ENCODE assay signal across 9 cellular contexts in genomic region chr14:91367173-91368171, GRCh38. TPM values are rescaled to one million over a fixed set of nuclear protein-coding genes. Genes with fewer than 3 reads are reported as not detected.
A peak's percentile ranks its signal among the peaks of the same experiment; 100 is the strongest.
DNase-seq lines count a peak whose midpoint lies in the region; ATAC-seq, FAIRE-seq and TF ChIP-seq lines count a peak whose summit lies in the region.
"Had no signal": no experiment of that assay in that cellular context is flagged by ENCODE, and none has a peak within 500 bp of the region (broad histone marks: within the 10 kb centered on the region; RNA-seq: fewer than 3 reads in every experiment).

No MANE protein-coding gene starts in this region.

- H3K9me3 ChIP-seq in MG63 = no peaks in the 10 kb centered on the region

- TF ChIP-seq POLR2A in H54 (IDR thresholded peaks at IDR 0.05; ENCODE audit: low read depth, low read length) = no peak

- H3K27me3 ChIP-seq in MG63 = no peaks in the 10 kb centered on the region

- H3K4me3 Mint-ChIP-seq in activated T-cell treated with anti-CD3 and anti-CD28 coated beads, Interleukin-2, amount 50 U/mL, for 4 hours = peak overlapping the region; percentile 69

- H3K4me1 Mint-ChIP-seq in activated T-cell treated with anti-CD3 and anti-CD28 coated beads, Interleukin-2, amount 50 U/mL, for 4 hours (ENCODE audit: low read depth) = peaks cover 90% of the 10 kb centered on the region

- H3K4me3 ChIP-seq in MG63 = no peak overlapping the region

- peak; percentile 64 for FAIRE-seq in H54 (lab: Jason Lieb, UNC)
- FAIRE-seq: A204.1 had no signal

- no peaks in the 10 kb centered on the region for H3K27me3 Mint-ChIP-seq in activated T-cell treated with anti-CD3 and anti-CD28 coated beads, Interleukin-2, amount 50 U/mL, for 4 hours (ENCODE audit: low read depth)

- no peaks in the 10 kb centered on the region for H3K9me3 Mint-ChIP-seq in activated T-cell treated with anti-CD3 and anti-CD28 coated beads, Interleukin-2, amount 50 U/mL, for 4 hours

- no peaks in the 10 kb centered on the region for H3K36me3 ChIP-seq in MG63

- H3K36me3 Mint-ChIP-seq in activated T-cell treated with anti-CD3 and anti-CD28 coated beads, Interleukin-2, amount 50 U/mL, for 4 hours (ENCODE audit: insufficient read depth) = no peaks in the 10 kb centered on the region

- DNase-seq in NCI-H187 (lab: John Stamatoyannopoulos, UW) (peak; percentile 63 to 71), NCI-H187 treated with DMSO at 0.1 percent for 48 hours (lab: John Stamatoyannopoulos, UW) (no peak), H54 (ENCODE audit: insufficient read length, low spot score) (peak; percentile 71), MG63 (peak; percentile 71), kidney tubule cell (ENCODE audit: low spot score) (peak; percentile 87), NCI-H1105 (lab: John Stamatoyannopoulos, UW) (no peak), NCI-H526 (lab: John Stamatoyannopoulos, UW) (no peak)
- DNase-seq in activated T-cell treated with anti-CD3 and anti-CD28 coated beads, Interleukin-2, amount 50 U/mL, for 4 hours = peak; percentile 39

- ATAC-seq in activated T-cell treated with anti-CD3 and anti-CD28 coated beads, Interleukin-2, amount 50 U/mL, for 4 hours = peak; percentile 39 to 43

RNA-seq across cellular contexts. Expression of gene CCDC88C, which starts 50.1 kb away (rescaled TPM):
- total RNA-seq in MG63 (2014; rRNA removed; shearing (Covaris generic); ENCODE audit: low replicate concordance) = 1.2 and 5.8 TPM in 2 replicates
- 10 to 100 TPM; 50.3 to 60.2 (median 58.2) TPM for total RNA-seq in activated T-cell treated with anti-CD3 and anti-CD28 coated beads, Interleukin-2, amount 50 U/mL, for 4 hours

Comparison
In these comparisons a context has a peak if more than half of its experiments do, and no peak if none do; other contexts are left out.
1. DNase-seq: peak in NCI-H187 (2 of 2), H54 (single experiment), MG63 (single experiment), activated T-cell treated with anti-CD3 and anti-CD28 coated beads, Interleukin-2, amount 50 U/mL, for 4 hours (single experiment) and kidney tubule cell (single experiment); none in NCI-H187 treated with DMSO at 0.1 percent for 48 hours (single experiment), NCI-H1105 (single experiment) and NCI-H526 (0 of 2).